Comparison of ENCODE assay signal across 1 cellular context in genomic region chr6:158737082-158737709, GRCh38.
TF ChIP-seq lines count a peak whose summit lies in the region.

No MANE protein-coding gene starts in this region.

TF ChIP-seq in HepG2, 621 proteins besides CTCF, POLR2A, EP300 and RAD21 (continued from another document):
- TF ChIP-seq GMEB1 (CRISPR knock-in tag; IDR thresholded peaks at IDR 0.05; ENCODE audit: borderline replicate concordance): no peak
